ENCODE assay signal across 8 cellular contexts in the genomic region with DNA sequence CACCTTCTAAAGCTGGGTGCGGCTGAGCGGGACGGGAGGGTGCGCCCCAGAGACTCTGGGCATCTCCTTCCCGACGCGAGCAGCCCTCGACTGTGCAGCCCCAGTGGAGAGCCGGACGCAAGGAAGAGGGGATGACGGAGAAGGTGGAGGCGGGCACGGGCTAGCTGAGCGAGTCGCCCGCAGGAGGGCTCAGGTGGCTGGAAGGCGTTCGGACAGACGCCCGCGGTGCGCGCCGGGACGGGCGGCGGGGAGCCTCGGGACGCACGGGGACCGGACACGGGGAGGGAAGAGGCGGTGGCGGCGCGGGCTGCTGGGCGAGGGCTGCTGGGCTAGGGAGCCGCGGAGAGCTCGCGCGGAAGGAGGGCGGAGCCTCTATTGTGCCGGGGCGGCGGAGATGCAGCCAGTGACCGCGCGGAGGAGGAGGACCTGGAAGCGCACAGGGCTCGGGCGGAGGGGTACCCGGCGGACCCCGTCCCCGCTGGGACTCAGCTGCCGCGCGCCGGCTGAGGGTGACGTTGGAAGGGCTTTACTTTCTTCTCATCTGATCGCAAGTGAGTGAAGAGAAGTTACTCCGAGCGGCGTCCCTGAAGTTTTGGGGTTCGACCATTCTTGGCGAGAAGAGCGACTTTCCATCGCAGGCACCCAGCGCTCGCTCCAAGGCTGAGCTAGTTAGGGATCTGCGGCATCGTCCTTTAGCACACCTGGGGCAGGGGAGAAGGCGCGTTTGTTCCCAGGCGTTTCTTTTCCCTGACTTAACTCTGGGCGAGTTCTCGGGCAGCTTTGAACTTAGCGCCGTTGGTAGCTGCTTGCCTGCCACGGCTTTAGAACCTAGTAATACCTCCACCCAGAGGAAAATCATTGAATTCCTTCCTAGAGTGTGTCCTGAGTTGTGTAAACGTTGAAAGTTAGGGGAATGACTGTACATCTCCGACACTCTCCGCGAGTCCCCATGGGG.
DNase-seq lines count a peak whose midpoint lies in the region; ATAC-seq and FAIRE-seq lines count a peak whose summit lies in the region.

OLFML2B (minus strand) TSS at position 323 of the 955 bp plus-strand sequence. CDS start 439 bp downstream, outside the sequence.

- H3K4me1 ChIP-seq in ES-I3 (ENCODE audit: insufficient read depth, low read length): no peaks in the 10 kb centered on the region; the same call in 1 of the 2 replicates

- peaks cover 28% of the 10 kb centered on the region for H3K27me3 Mint-ChIP-seq in memory B cell

- no peaks in the 10 kb centered on the region for H3K9me3 Mint-ChIP-seq in memory B cell

- H3K36me3 ChIP-seq in ES-I3 (ENCODE audit: insufficient read depth, low read length): no peaks in the 10 kb centered on the region

- ATAC-seq in HG02852 (IDR thresholded peaks at IDR 0.05; ENCODE audit: unreplicated experiment) (peak; percentile 73), memory B cell (ENCODE audit: low read depth) (peak; percentile 50), GM21528 (IDR thresholded peaks at IDR 0.05; ENCODE audit: low FRiP score, unreplicated experiment) (no peak)

- peak within 1 kb of the TSS; percentile 91 for H3K9ac ChIP-seq in ES-I3 (ENCODE audit: low read depth, low read length)

- H3K4me1 Mint-ChIP-seq in memory B cell: peaks cover 9% of the 10 kb centered on the region

- H3K36me3 Mint-ChIP-seq in memory B cell: peaks cover 2% of the 10 kb centered on the region

- H3K9me3 ChIP-seq in ES-I3 (ENCODE audit: control insufficient read depth, insufficient read depth, low read length): no peaks in the 10 kb centered on the region

- H3K27ac Mint-ChIP-seq in memory B cell: peak within 1 kb of the TSS; percentile 46

- peak within 1 kb of the TSS; percentile 88 for H3K4me3 Mint-ChIP-seq in memory B cell

- peak; percentile 82 for DNase-seq in NCI-H69 (lab: John Stamatoyannopoulos, UW)
- peak; percentile 75 for DNase-seq in activated CD8-positive, alpha-beta memory T cell treated with anti-CD3 and anti-CD28 coated beads for 24 hours
- no peak for DNase-seq in memory B cell (ENCODE audit: low spot score in 2 of 2)
- peak; percentile 14 for DNase-seq in stimulated activated CD8-positive, alpha-beta memory T cell treated with anti-CD3 and anti-CD28 coated beads, Interleukin-12 subunit alpha, Interleukin-12 subunit beta, amount 100 ng/mL, for 4 hours (ENCODE audit: low read depth)

- peak; percentile 4 for FAIRE-seq in endometrium (lab: Jason Lieb, UNC)

Comparison
In these comparisons a context has a peak if more than half of its experiments do, and no peak if none do; other contexts are left out.
1. DNase-seq: peak in NCI-H69 (single experiment), activated CD8-positive, alpha-beta memory T cell treated with anti-CD3 and anti-CD28 coated beads for 24 hours (single experiment) and stimulated activated CD8-positive, alpha-beta memory T cell treated with anti-CD3 and anti-CD28 coated beads, Interleukin-12 subunit alpha, Interleukin-12 subunit beta, amount 100 ng/mL, for 4 hours (single experiment); none in memory B cell (0 of 2).